Comparison of ENCODE assay signal across 11 cellular contexts in genomic region chr5:160970605-160971191, GRCh38.
DNase-seq lines count a peak whose midpoint lies in the region; FAIRE-seq and TF ChIP-seq lines count a peak whose summit lies in the region.
"Had no signal": no experiment of that assay in that cellular context is flagged by ENCODE, and none has a peak within 500 bp of the region (broad histone marks: within the 10 kb centered on the region; RNA-seq: fewer than 3 reads in every experiment).

No MANE protein-coding gene starts in this region.

- H3K27me3 Mint-ChIP-seq in MCF 10A (ENCODE audit: insufficient read depth, unreplicated experiment) = no peaks in the 10 kb centered on the region
- H3K27me3 Mint-ChIP-seq in type B pancreatic cell = no peaks in the 10 kb centered on the region

- no peaks in the 10 kb centered on the region for H3K79me2 ChIP-seq in MM.1S (ENCODE audit: low read length)

- H3K4me1 Mint-ChIP-seq in MCF 10A (ENCODE audit: insufficient read depth, unreplicated experiment) = peaks cover 14% of the 10 kb centered on the region
- peaks cover 13% of the 10 kb centered on the region for H3K4me1 Mint-ChIP-seq in type B pancreatic cell (ENCODE audit: unreplicated experiment)

- H3K36me3 Mint-ChIP-seq in MCF 10A (ENCODE audit: insufficient read depth, unreplicated experiment) = peaks cover 3% of the 10 kb centered on the region
- no peaks in the 10 kb centered on the region for H3K36me3 Mint-ChIP-seq in type B pancreatic cell
- H3K36me3 Mint-ChIP-seq: activated naive CD8-positive, alpha-beta T cell had no signal

- H3K4me3 Mint-ChIP-seq in MCF 10A (ENCODE audit: unreplicated experiment) (no peak overlapping the region), type B pancreatic cell (no peak overlapping the region)
- H3K4me3 Mint-ChIP-seq: activated naive CD8-positive, alpha-beta T cell; CD4-positive, alpha-beta T cell had no signal

- H3K4me3 ChIP-seq in breast epithelium (no peak overlapping the region), MM.1S (ENCODE audit: low read length) (no peak overlapping the region), bronchial epithelial cell (ENCODE audit: low read depth, low read length) (no peak overlapping the region)

- POLR2A ChIA-PET in MCF 10A (lab: Yijun Ruan, JAX) = interaction anchor here (0.7 kb wide), 1 partner anchor 671 kb away, joined by 3 read pairs; no protein-coding TSS in a partner anchor

- H3K27ac Mint-ChIP-seq in MCF 10A (ENCODE audit: low read depth, unreplicated experiment) (no peak overlapping the region), type B pancreatic cell (peak overlapping the region; percentile 22)
- H3K27ac Mint-ChIP-seq: activated naive CD8-positive, alpha-beta T cell; CD4-positive, alpha-beta T cell had no signal

- H4K20me1 ChIP-seq in MM.1S (ENCODE audit: insufficient read depth, low read length) = no peaks in the 10 kb centered on the region

- H3K4me1 ChIP-seq in breast epithelium (no peaks in the 10 kb centered on the region), MM.1S (ENCODE audit: low read length) (no peaks in the 10 kb centered on the region)

- intact Hi-C loops in MCF 10A (cut with micrococcal nuclease) = loop anchor here (2.0 kb wide), 1 partner anchor 564 kb away; no protein-coding TSS in a partner anchor
- intact Hi-C loops in breast epithelium (cut with DNase I; ENCODE audit: low total_unique reads) = no loop called here

- no peak overlapping the region for H2AFZ ChIP-seq in MM.1S (ENCODE audit: low read length)

- H3K4me2 ChIP-seq in MM.1S (ENCODE audit: low read depth, low read length) = no peak overlapping the region

- peak; percentile 27 for TF ChIP-seq CTCF in MCF 10A (IDR thresholded peaks at IDR 0.05; ENCODE audit: unreplicated experiment)
- no peak for TF ChIP-seq CTCF in breast epithelium (IDR thresholded peaks at IDR 0.05)
- 0 out of 2 replicates have a peak, but pooled peaks have one; percentile 5 for TF ChIP-seq CTCF in MM.1S (IDR thresholded peaks at IDR 0.05; ENCODE audit: low read length)
- peak; percentile 40 for TF ChIP-seq CTCF in bronchial epithelial cell (IDR thresholded peaks at IDR 0.05; ENCODE audit: insufficient read depth, low read length, severe bottlenecking)
- peak; percentile 74 for TF ChIP-seq CTCF in type B pancreatic cell (conservative IDR thresholded peaks at IDR 0.05)

- H3K9me3 ChIP-seq in breast epithelium = no peaks in the 10 kb centered on the region
- H3K9me3 ChIP-seq in MM.1S (replicated peaks; ENCODE audit: insufficient read depth, low read length) = no peaks in the 10 kb centered on the region

- no peaks in the 10 kb centered on the region for H3F3A ChIP-seq in MM.1S (ENCODE audit: insufficient read depth, low read length)

- no peak for TF ChIP-seq POLR2A in breast epithelium (IDR thresholded peaks at IDR 0.05)

- H3K27me3 ChIP-seq in breast epithelium (no peaks in the 10 kb centered on the region), MM.1S (replicated peaks; ENCODE audit: insufficient read depth, low read length) (no peaks in the 10 kb centered on the region), bronchial epithelial cell (ENCODE audit: control insufficient read depth, insufficient read depth, low read length) (no peaks in the 10 kb centered on the region)

- H3K36me3 ChIP-seq in breast epithelium (no peaks in the 10 kb centered on the region), MM.1S (replicated peaks; ENCODE audit: insufficient read depth, low read length) (no peaks in the 10 kb centered on the region), bronchial epithelial cell (ENCODE audit: control insufficient read depth, insufficient read depth, low read length) (no peaks in the 10 kb centered on the region)

- H3K9me3 Mint-ChIP-seq in MCF 10A (ENCODE audit: unreplicated experiment) = no peaks in the 10 kb centered on the region
- no peaks in the 10 kb centered on the region for H3K9me3 Mint-ChIP-seq in type B pancreatic cell
- H3K9me3 Mint-ChIP-seq: CD4-positive, alpha-beta T cell had no signal

- H3K27ac ChIP-seq in breast epithelium = no peak overlapping the region
- no peak overlapping the region for H3K27ac ChIP-seq in MM.1S (ENCODE audit: low read length)

- FAIRE-seq in bronchial epithelial cell (lab: Jason Lieb, UNC) (no peak), urothelium cell line (lab: Jason Lieb, UNC) (no peak)

- DNase-seq in MCF 10A (ENCODE audit: unreplicated experiment) (peak; percentile 18), breast epithelium (ENCODE audit: low spot score in 2 of 2) (no peak), MM.1S (no peak), bronchial epithelial cell (ENCODE audit: low read depth) (peak; percentile 55), type B pancreatic cell (ENCODE audit: extremely low spot score, unreplicated experiment) (no peak), OCI-M2 (lab: John Stamatoyannopoulos, UW; ENCODE audit: unreplicated experiment) (no peak), RPMI8226 (no peak), urothelium cell line (ENCODE audit: low spot score) (no peak)
- DNase-seq: CD4-positive, alpha-beta T cell; stimulated activated CD4-positive, alpha-beta T cell treated with anti-CD3 and anti-CD28 coated beads, Interleukin-1b, Interleukin-23, amount 100 ng/mL, for 48 hours had no signal

- H3K9ac ChIP-seq in MM.1S (ENCODE audit: low read length) = no peak overlapping the region

- BruUV-seq in MCF 10A (replicated peaks; lab: Mats Ljungman, UMichigan) = no TSS peak

- CTCF ChIA-PET in MCF 10A (lab: Yijun Ruan, JAX) = interaction anchor here (0.6 to 0.7 kb wide), 4 partner anchors 16 to 575 kb away, joined by 3 to 5 read pairs (median 3); no protein-coding TSS in a partner anchor

- H3K9me2 ChIP-seq in MM.1S (replicated peaks; ENCODE audit: insufficient read depth, low read length) = no peaks in the 10 kb centered on the region

Comparison
In these comparisons a context has a peak if more than half of its experiments do, and no peak if none do; other contexts are left out.
1. DNase-seq: peak in MCF 10A (single experiment) and bronchial epithelial cell (single experiment); none in breast epithelium (0 of 2), MM.1S (single experiment), type B pancreatic cell (single experiment), OCI-M2 (single experiment), RPMI8226 (single experiment) and urothelium cell line (single experiment).
2. CTCF ChIP-seq: peak in MCF 10A (single experiment), MM.1S (single experiment), bronchial epithelial cell (single experiment) and type B pancreatic cell (single experiment); none in breast epithelium (0 of 3).